8 cellular contexts compared by ENCODE assay signal in genomic region chr16:2429037-2429770, GRCh38. TPM values are rescaled to one million over a fixed set of nuclear protein-coding genes. Genes with fewer than 3 reads are reported as not detected.
DNase-seq lines count a peak whose midpoint lies in the region; ATAC-seq and TF ChIP-seq lines count a peak whose summit lies in the region.

TSS of gene CCNF (plus strand) at chr16:2429447. CDS start at chr16:2429482, 35 bp downstream.

- intact Hi-C loops in activated CD4-positive, alpha-beta memory T cell treated with anti-CD3 and anti-CD28 coated beads for 36 hours (cut with micrococcal nuclease) = loop anchor here (2.0 to 5.0 kb wide), 4 partner anchors 43 to 466 kb away; partner anchors contain the start of genes ABCA3, NTN3 and RNPS1
- intact Hi-C loops in dorsolateral prefrontal cortex (cut with DNase I) (loop anchor here (1.0 to 5.0 kb wide), 5 partner anchors 33 to 89 kb away; partner anchors contain the start of genes ABCA3 (in 2 of the 2), NTN3 (in 1 of the 2) and TEDC2 (in 1 of the 2)), right lobe of liver (cut with DNase I) (no loop called here)

- peak; percentile 52 for TF ChIP-seq POLR2A in right lobe of liver (IDR thresholded peaks at IDR 0.05)

- peak within 1 kb of the TSS; percentile 69 for H3K27ac Mint-ChIP-seq in activated CD4-positive, alpha-beta memory T cell treated with anti-CD3 and anti-CD28 coated beads for 36 hours

- TF ChIP-seq CTCF in dorsolateral prefrontal cortex (IDR thresholded peaks at IDR 0.05 in 54 of 56, conservative IDR thresholded peaks at IDR 0.05 in 2 of 56; ENCODE audit: low read depth in 1 of 56, partially characterized antibody in 56 of 56) (peak in 30 of 56 donors; percentile 8 to 65 (median 26)), right lobe of liver (IDR thresholded peaks at IDR 0.05) (peak in 1 of 4 donors; percentile 31)

- H3K9me3 ChIP-seq in right lobe of liver = no peaks in the 10 kb centered on the region

- POLR2A ChIA-PET in activated CD4-positive, alpha-beta memory T cell treated with anti-CD3 and anti-CD28 coated beads for 36 hours (lab: Charles Lee) = interaction anchor here (1.0 to 1.3 kb wide), 4 partner anchors 8 to 30 kb away, joined by 3 to 5 read pairs (median 4); partner anchors contain the start of gene TEDC2

- H3K27me3 ChIP-seq in dorsolateral prefrontal cortex = no peaks in the 10 kb centered on the region
- H3K27me3 ChIP-seq in right lobe of liver = no peaks in the 10 kb centered on the region

- no peaks in the 10 kb centered on the region for H3K9me3 Mint-ChIP-seq in activated CD4-positive, alpha-beta memory T cell treated with anti-CD3 and anti-CD28 coated beads for 36 hours

- peaks cover 0 to 11% (median 2%) of the 10 kb centered on the region in 4 donors for H3K4me1 ChIP-seq in right lobe of liver

- H3K4me3 Mint-ChIP-seq in activated CD4-positive, alpha-beta memory T cell treated with anti-CD3 and anti-CD28 coated beads for 36 hours = peak within 1 kb of the TSS; percentile 92

- H3K4me1 Mint-ChIP-seq in activated CD4-positive, alpha-beta memory T cell treated with anti-CD3 and anti-CD28 coated beads for 36 hours (ENCODE audit: low read depth) = peaks cover 18% of the 10 kb centered on the region

- H3K36me3 ChIP-seq in right lobe of liver = peaks cover 0 to 3% (median 0%) of the 10 kb centered on the region in 4 donors

- H3K4me3 ChIP-seq in dorsolateral prefrontal cortex (peak within 1 kb of the TSS; percentile 67 to 98 (median 89)), right lobe of liver (peak within 1 kb of the TSS; percentile 71 to 81 (median 76))

- 0% methylated on average over 11 of the region's 102 CpGs for WGBS in right lobe of liver (ENCODE audit: insufficient coverage, low coverage, low lambda C conversion rate, missing lambda C conversion rate)

- CTCF ChIA-PET in activated CD4-positive, alpha-beta memory T cell treated with anti-CD3 and anti-CD28 coated beads for 36 hours (lab: Charles Lee) = interaction anchor here (0.7 to 2.1 kb wide), 7 partner anchors 8 to 709 kb away, joined by 3 to 9 read pairs (median 7); partner anchors contain the start of genes ABCA3 and AMDHD2

- H3K27ac ChIP-seq in dorsolateral prefrontal cortex = peak within 1 kb of the TSS in 51 of 59 donors; percentile 6 to 88 (median 72)
- peak within 1 kb of the TSS in 2 of 3 donors; percentile 37 to 63 for H3K27ac ChIP-seq in right lobe of liver

- DNase-seq in CD1c-positive myeloid dendritic cell (ENCODE audit: extremely low spot score) (peak; percentile 98), NCI-H748 treated with DMSO at 0.1 percent for 48 hours (lab: John Stamatoyannopoulos, UW) (peak; percentile 84), dorsolateral prefrontal cortex (peak; percentile 96 to 99 (median 97)), right lobe of liver (peak; percentile 98 to 99 (median 98))
- peak; percentile 99 for DNase-seq in activated CD4-positive, alpha-beta memory T cell treated with anti-CD3 and anti-CD28 coated beads for 36 hours
- peak; percentile 97 for DNase-seq in stimulated activated CD4-positive, alpha-beta T cell treated with anti-CD3 and anti-CD28 coated beads, Interleukin-4, amount 100 ng/mL, for 24 hours

- ATAC-seq in GM19395 (IDR thresholded peaks at IDR 0.05; ENCODE audit: unreplicated experiment) = peak; percentile 82
- peak; percentile 61 for ATAC-seq in HG03558 (IDR thresholded peaks at IDR 0.05; ENCODE audit: extremely low read depth, unreplicated experiment)
- peak; percentile 97 to 98 (median 98) for ATAC-seq in right lobe of liver

- H3K27me3 Mint-ChIP-seq in activated CD4-positive, alpha-beta memory T cell treated with anti-CD3 and anti-CD28 coated beads for 36 hours = no peaks in the 10 kb centered on the region

- peaks cover 28% of the 10 kb centered on the region for H3K36me3 Mint-ChIP-seq in activated CD4-positive, alpha-beta memory T cell treated with anti-CD3 and anti-CD28 coated beads for 36 hours

RNA-seq across cellular contexts. Expression of gene CCNF, which starts in this region (rescaled TPM):
- 10 to 100 TPM; 53.5 to 54.7 TPM for total RNA-seq in activated CD4-positive, alpha-beta memory T cell treated with anti-CD3 and anti-CD28 coated beads for 36 hours
- total RNA-seq in dorsolateral prefrontal cortex = 10 to 100 TPM in 29 of 120 experiments, 1 to 10 TPM in 91; 3.8 to 15.4 (median 8.3) TPM
- total RNA-seq in right lobe of liver = 1 to 10 TPM; 1.3 to 2.7 (median 1.7) TPM

Comparison
In these comparisons a context has a peak if more than half of its experiments do, and no peak if none do; other contexts are left out.
1. Peak in every context shown above with its lines: DNase-seq, ATAC-seq, H3K4me3 ChIP-seq and H3K27ac ChIP-seq.
2. intact Hi-C loops: an anchor here in activated CD4-positive, alpha-beta memory T cell treated with anti-CD3 and anti-CD28 coated beads for 36 hours (2.0 to 5.0 kb wide) and dorsolateral prefrontal cortex (1.0 to 5.0 kb wide); none called in right lobe of liver.